ENCODE assay signal across 8 cellular contexts in the genomic region with DNA sequence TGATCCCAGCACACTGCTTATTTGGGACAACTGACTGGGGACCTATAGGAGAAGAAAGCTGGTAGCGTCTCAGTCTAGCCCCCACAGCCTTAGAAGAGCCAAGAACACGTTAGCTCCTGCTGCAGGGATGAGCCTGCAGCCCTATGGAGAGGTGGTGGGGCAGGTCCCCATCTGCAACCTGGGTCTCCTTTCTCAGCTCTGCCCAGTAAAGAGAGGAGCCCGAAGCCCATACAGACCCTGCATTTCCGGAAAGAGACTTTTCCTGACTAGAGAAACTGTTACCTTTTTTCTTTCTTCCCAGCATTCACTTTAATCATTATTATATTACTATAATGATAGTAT. TPM values are rescaled to one million over a fixed set of nuclear protein-coding genes. Genes with fewer than 3 reads are reported as not detected.
A peak's percentile ranks its signal among the peaks of the same experiment; 100 is the strongest.
DNase-seq lines count a peak whose midpoint lies in the region; ATAC-seq and TF ChIP-seq lines count a peak whose summit lies in the region.

No MANE protein-coding gene starts in this region.

- H3K27me3 ChIP-seq in BJ (ENCODE audit: control insufficient read depth, insufficient read depth, low read length), result peaks cover 3% of the 10 kb centered on the region
- no peaks in the 10 kb centered on the region; the same call in 1 of the 2 replicates for H3K27me3 ChIP-seq in HAP-1 (ENCODE audit: low read depth)
- H3K27me3 ChIP-seq in WERI-Rb-1 (ENCODE audit: insufficient read depth, low read depth, severe bottlenecking), result no peaks in the 10 kb centered on the region
- H3K27me3 ChIP-seq in right cardiac atrium (ENCODE audit: control insufficient read depth, insufficient read depth), result no peaks in the 10 kb centered on the region

- peaks cover 0 to 4% of the 10 kb centered on the region in 2 donors for H3K27me3 Mint-ChIP-seq in stimulated activated naive B cell treated with anti-CD40 and anti-IgM and Interleukin-4, amounts not matched to agents 10 μg/mL and 1 μg/mL and 100 μg/mL, for 72 hours

- H3K27ac ChIP-seq in WERI-Rb-1, result peak overlapping the region; percentile 92
- H3K27ac ChIP-seq in right cardiac atrium (ENCODE audit: low read length), result no peak overlapping the region

- peak; percentile 15 to 33 for ATAC-seq in right cardiac atrium
- ATAC-seq in stimulated activated naive B cell treated with anti-CD40 and anti-IgM and Interleukin-4, amounts not matched to agents 10 μg/mL and 1 μg/mL and 100 μg/mL, for 72 hours (replicated peaks), result no peak

- H3K4me3 ChIP-seq in BJ (ENCODE audit: low read depth, low read length) (peak overlapping the region; percentile 98), HAP-1 (peak overlapping the region; percentile 99), WERI-Rb-1 (ENCODE audit: low read depth, low read length) (peak overlapping the region; percentile 85), right cardiac atrium (ENCODE audit: low read length) (peak overlapping the region; percentile 91)

- WGBS in right cardiac atrium, result 8% methylated on average over 4 of the region's 4 CpGs

- in situ Hi-C loops in HAP-1 (cut with MboI; ENCODE audit: low sequenced_read_pairs), result no loop called here

- no peaks in the 10 kb centered on the region for H3K9me3 Mint-ChIP-seq in stimulated activated naive B cell treated with anti-CD40 and anti-IgM and Interleukin-4, amounts not matched to agents 10 μg/mL and 1 μg/mL and 100 μg/mL, for 72 hours

- POLR2A ChIA-PET in BJ (lab: Charles Lee), result interaction anchor here (0.7 kb wide), 1 partner anchor 13 kb away, joined by 3 read pairs; no protein-coding TSS in a partner anchor

- TF ChIP-seq CTCF in BJ (IDR thresholded peaks at IDR 0.05; ENCODE audit: insufficient read depth, low read depth, low read length) (no peak), WERI-Rb-1 (IDR thresholded peaks at IDR 0.05; ENCODE audit: low read depth, low read length) (no peak)

- CTCF ChIA-PET in BJ (lab: Yijun Ruan, JAX), result no interaction called here

- H3K4me1 ChIP-seq in HAP-1 (peaks cover 4% of the 10 kb centered on the region), right cardiac atrium (ENCODE audit: control insufficient read depth, insufficient read depth, low read length) (peaks cover 2% of the 10 kb centered on the region)

- no peak for DNase-seq in BJ (ENCODE audit: low read depth)
- DNase-seq in HAP-1 (ENCODE audit: low spot score in 2 of 2), result peak; percentile 6 to 16
- no peak for DNase-seq in WERI-Rb-1
- no peak for DNase-seq in right cardiac atrium
- no peak for DNase-seq in stimulated activated naive B cell treated with anti-CD40 and anti-IgM and Interleukin-4, amounts not matched to agents 10 μg/mL and 1 μg/mL and 100 μg/mL, for 72 hours
- DNase-seq in cerebellum (ENCODE audit: low spot score), result no peak
- DNase-seq in SIG-M5 treated with dmso at 0.1 percent for 504 hours (lab: John Stamatoyannopoulos, UW; ENCODE audit: unreplicated experiment), result no peak
- no peak for DNase-seq in Ammon's horn (ENCODE audit: low spot score)

- no peaks in the 10 kb centered on the region for H3K9me3 ChIP-seq in HAP-1
- H3K9me3 ChIP-seq in WERI-Rb-1 (ENCODE audit: severe bottlenecking), result no peaks in the 10 kb centered on the region
- no peaks in the 10 kb centered on the region for H3K9me3 ChIP-seq in right cardiac atrium (ENCODE audit: control insufficient read depth, low read length)

- H3K27ac Mint-ChIP-seq in stimulated activated naive B cell treated with anti-CD40 and anti-IgM and Interleukin-4, amounts not matched to agents 10 μg/mL and 1 μg/mL and 100 μg/mL, for 72 hours, result peak overlapping the region; percentile 96

- peak overlapping the region; percentile 94 to 99 for H3K4me3 Mint-ChIP-seq in stimulated activated naive B cell treated with anti-CD40 and anti-IgM and Interleukin-4, amounts not matched to agents 10 μg/mL and 1 μg/mL and 100 μg/mL, for 72 hours

- H3K36me3 Mint-ChIP-seq in stimulated activated naive B cell treated with anti-CD40 and anti-IgM and Interleukin-4, amounts not matched to agents 10 μg/mL and 1 μg/mL and 100 μg/mL, for 72 hours, result peaks cover 17 to 23% of the 10 kb centered on the region in 2 donors

- peaks cover 11 to 45% of the 10 kb centered on the region in 2 donors for H3K4me1 Mint-ChIP-seq in stimulated activated naive B cell treated with anti-CD40 and anti-IgM and Interleukin-4, amounts not matched to agents 10 μg/mL and 1 μg/mL and 100 μg/mL, for 72 hours

- H3K36me3 ChIP-seq in BJ (ENCODE audit: control insufficient read depth, insufficient read depth, low read length) (peaks cover 13% of the 10 kb centered on the region), HAP-1 (replicated peaks) (peaks cover 18% of the 10 kb centered on the region), WERI-Rb-1 (peaks cover 22% of the 10 kb centered on the region)

- intact Hi-C loops in right cardiac atrium (cut with DNase I), result no loop called here

RNA-seq across cellular contexts. Expression of a gene that starts 0.8 kb away (rescaled TPM):
- polyA plus RNA-seq in BJ (2011; rRNA removed) (43.9 and 54.6 TPM in 2 replicates), right cardiac atrium (26.9 TPM)
- 50.9 and 67.2 TPM in 2 replicates for polyA minus RNA-seq in BJ (2011; rRNA and poly(A)+ RNA removed)
- total RNA-seq in right cardiac atrium (10 to 100 TPM; 28.1 to 37.3 (median 33.3) TPM), cerebellum (30.4 TPM)

RNA-seq across cellular contexts. Expression of a gene that starts 32.0 kb away (rescaled TPM):
- polyA plus RNA-seq in BJ (2011; rRNA removed) (not detected in 2 replicates), right cardiac atrium (not detected)
- not detected in 2 replicates for polyA minus RNA-seq in BJ (2011; rRNA and poly(A)+ RNA removed)
- total RNA-seq in right cardiac atrium (not detected), cerebellum (not detected)

RNA-seq across cellular contexts. Expression of a gene that starts 52.1 kb away (rescaled TPM):
- polyA plus RNA-seq in BJ (2011; rRNA removed) (2.8 and 3.5 TPM in 2 replicates), right cardiac atrium (10.9 TPM)
- 1.1 and 1.6 TPM in 2 replicates for polyA minus RNA-seq in BJ (2011; rRNA and poly(A)+ RNA removed)
- total RNA-seq in right cardiac atrium (10 to 100 TPM; 12.3 to 42.4 (median 20.2) TPM), cerebellum (139 TPM)

Comparison
In these comparisons a context has a peak if more than half of its experiments do, and no peak if none do; other contexts are left out.
1. DNase-seq: peak in HAP-1 (2 of 2); none in BJ (single experiment), WERI-Rb-1 (single experiment), right cardiac atrium (0 of 3), stimulated activated naive B cell treated with anti-CD40 and anti-IgM and Interleukin-4, amounts not matched to agents 10 μg/mL and 1 μg/mL and 100 μg/mL, for 72 hours (single experiment), cerebellum (single experiment), SIG-M5 treated with dmso at 0.1 percent for 504 hours (single experiment) and Ammon's horn (single experiment).
2. ATAC-seq: peak in right cardiac atrium (2 of 2); none in stimulated activated naive B cell treated with anti-CD40 and anti-IgM and Interleukin-4, amounts not matched to agents 10 μg/mL and 1 μg/mL and 100 μg/mL, for 72 hours (0 of 2).
3. Peak in every context shown above with its lines, with median percentiles within 50 percentile points of each other: H3K4me3 ChIP-seq.